ENCODE assay signal across 9 cellular contexts in genomic region chr1:119367332-119368124, GRCh38. TPM values are rescaled to one million over a fixed set of nuclear protein-coding genes. Genes with fewer than 3 reads are reported as not detected.
DNase-seq lines count a peak whose midpoint lies in the region; ATAC-seq and TF ChIP-seq lines count a peak whose summit lies in the region.
"Had no signal": no experiment of that assay in that cellular context is flagged by ENCODE, and none has a peak within 500 bp of the region (broad histone marks: within the 10 kb centered on the region; RNA-seq: fewer than 3 reads in every experiment).

No MANE protein-coding gene starts in this region.

- H3K27me3 ChIP-seq in WERI-Rb-1 (ENCODE audit: insufficient read depth, low read depth, severe bottlenecking), result no peaks in the 10 kb centered on the region
- peaks cover 0 to 4% of the 10 kb centered on the region in 2 donors for H3K27me3 ChIP-seq in tibial artery

- H3K36me3 ChIP-seq in WERI-Rb-1 (no peaks in the 10 kb centered on the region), tibial artery (no peaks in the 10 kb centered on the region)

- no peaks in the 10 kb centered on the region for H3K4me1 ChIP-seq in tibial artery

- TF ChIP-seq CTCF in WERI-Rb-1 (IDR thresholded peaks at IDR 0.05; ENCODE audit: low read depth, low read length), result peak; percentile 83
- peak; percentile 68 to 83 for TF ChIP-seq CTCF in tibial artery (IDR thresholded peaks at IDR 0.05)

- DNase-seq in G401 (ENCODE audit: low spot score) (peak; percentile 21), HT1080 (ENCODE audit: low read depth) (peak; percentile 42), WERI-Rb-1 (no peak), iPS-NIHi11 (ENCODE audit: low spot score) (peak; percentile 63), tibial artery (no peak), T-helper 1 cell (no peak)

- H3K27ac ChIP-seq in WERI-Rb-1 (no peak overlapping the region), tibial artery (no peak overlapping the region)

- intact Hi-C loops in tibial artery (cut with DNase I; ENCODE audit: low total_unique reads), result no loop called here

- H3K4me3 ChIP-seq in WERI-Rb-1 (ENCODE audit: low read depth, low read length) (no peak overlapping the region), tibial artery (no peak overlapping the region)

- H3K9me3 ChIP-seq in WERI-Rb-1 (ENCODE audit: severe bottlenecking) (no peaks in the 10 kb centered on the region), tibial artery (no peaks in the 10 kb centered on the region)

- ATAC-seq in GM21381 (IDR thresholded peaks at IDR 0.05; ENCODE audit: unreplicated experiment) (no peak), HG03378 (IDR thresholded peaks at IDR 0.05; ENCODE audit: unreplicated experiment) (no peak)

- in situ Hi-C loops in G401 (cut with HindIII; ENCODE audit: low sequenced_read_pairs), result no loop called here

RNA-seq across cellular contexts. Expression of gene HAO2, which starts 1.1 kb away (rescaled TPM):
- total RNA-seq in G401 (2014; rRNA removed; shearing (Covaris generic)), result not detected in 2 replicates
- not detected in 2 replicates for total RNA-seq in HT1080 (2014; rRNA removed; shearing (Covaris generic))
- not detected in 2 replicates for polyA plus RNA-seq in HT1080 (2015; cell fraction: cytosol; rRNA removed)
- not detected in 2 replicates for polyA plus RNA-seq in HT1080 (2015; cell fraction: nucleus; rRNA removed)
- total RNA-seq: activated CD8-positive, alpha-beta memory T cell treated with anti-CD3 and anti-CD28 coated beads for 36 hours had no signal

RNA-seq across cellular contexts. Expression of gene HSD3B2, which starts 47.4 kb away (rescaled TPM):
- total RNA-seq in G401 (2014; rRNA removed; shearing (Covaris generic)), result not detected in 2 replicates
- total RNA-seq in HT1080 (2014; rRNA removed; shearing (Covaris generic)), result not detected in 2 replicates
- polyA plus RNA-seq in HT1080 (2015; cell fraction: cytosol; rRNA removed), result not detected in 2 replicates
- not detected in 2 replicates for polyA plus RNA-seq in HT1080 (2015; cell fraction: nucleus; rRNA removed)
- total RNA-seq: activated CD8-positive, alpha-beta memory T cell treated with anti-CD3 and anti-CD28 coated beads for 36 hours had no signal

Comparison
In these comparisons a context has a peak if more than half of its experiments do, and no peak if none do; other contexts are left out.
1. DNase-seq: peak in G401 (single experiment), HT1080 (single experiment) and iPS-NIHi11 (single experiment); none in WERI-Rb-1 (single experiment), tibial artery (0 of 2) and T-helper 1 cell (0 of 5).